16 cellular contexts compared by ENCODE assay signal in genomic region chr4:53307210-53307609, GRCh38.
"Had no signal": no experiment of that assay in that cellular context is flagged by ENCODE, and none has a peak within 500 bp of the region (broad histone marks: within the 10 kb centered on the region; RNA-seq: fewer than 3 reads in every experiment).

No MANE protein-coding gene starts in this region.

- ATAC-seq: activated CD4-positive, alpha-beta T cell treated with anti-CD3 and anti-CD28 coated beads for 36 hours; activated CD8-positive, alpha-beta T cell treated with anti-CD3 and anti-CD28 coated beads for 36 hours; gastroesophageal sphincter; left lung had no signal

- DNase-seq: activated CD4-positive, alpha-beta T cell treated with anti-CD3 and anti-CD28 coated beads for 36 hours; activated CD8-positive, alpha-beta memory T cell treated with anti-CD3 and anti-CD28 coated beads, Interleukin-2, amount 50 U/mL, for 4 hours; activated CD8-positive, alpha-beta T cell treated with anti-CD3 and anti-CD28 coated beads for 36 hours; activated naive CD4-positive, alpha-beta T cell treated with anti-CD3 and anti-CD28 coated beads for 36 hours; caudate nucleus; effector CD8-positive, alpha-beta T cell; left lung; mesendoderm; occipital lobe; stomach; T-helper 9 cell had no signal

- H3K9me3 ChIP-seq: gastroesophageal sphincter, stomach had no signal

- H3K4me3 Mint-ChIP-seq: activated CD4-positive, alpha-beta T cell treated with anti-CD3 and anti-CD28 coated beads for 36 hours; activated CD8-positive, alpha-beta T cell treated with anti-CD3 and anti-CD28 coated beads for 36 hours; activated naive CD4-positive, alpha-beta T cell treated with anti-CD3 and anti-CD28 coated beads for 36 hours; activated T-helper 1 cell treated with anti-CD3 and anti-CD28 coated beads, Interleukin-12 subunit alpha, Interleukin-12 subunit beta, Interleukin-2, Interleukin-4 antibody, amounts not matched to agents 30 ng/mL and 10 ng/mL and 1 ng/mL, durations not matched to agents 14 hours and 24 hours and 36 hours; nephron had no signal

- H3K4me1 Mint-ChIP-seq: nephron had no signal

- H3K27me3 Mint-ChIP-seq: activated CD4-positive, alpha-beta T cell treated with anti-CD3 and anti-CD28 coated beads for 36 hours; activated CD8-positive, alpha-beta T cell treated with anti-CD3 and anti-CD28 coated beads for 36 hours had no signal

- H3K27ac Mint-ChIP-seq: activated CD4-positive, alpha-beta T cell treated with anti-CD3 and anti-CD28 coated beads for 36 hours; activated CD8-positive, alpha-beta T cell treated with anti-CD3 and anti-CD28 coated beads for 36 hours; activated naive CD4-positive, alpha-beta T cell treated with anti-CD3 and anti-CD28 coated beads for 36 hours; activated T-helper 1 cell treated with anti-CD3 and anti-CD28 coated beads, Interleukin-12 subunit alpha, Interleukin-12 subunit beta, Interleukin-2, Interleukin-4 antibody, amounts not matched to agents 30 ng/mL and 10 ng/mL and 1 ng/mL, durations not matched to agents 14 hours and 24 hours and 36 hours; nephron had no signal

- H3K27ac ChIP-seq: gastroesophageal sphincter, left lung, stomach, VCaP had no signal

- H3K4me1 ChIP-seq: left lung, stomach had no signal

- H3K4me3 ChIP-seq: coronary artery, gastroesophageal sphincter, left lung, stomach had no signal

- H3K27me3 ChIP-seq: gastroesophageal sphincter, left lung, stomach had no signal
